24 cellular contexts compared by ENCODE assay signal in genomic region chr1:22369294-22370189, GRCh38.
"Had no signal": no experiment of that assay in that cellular context is flagged by ENCODE, and none has a peak within 500 bp of the region (broad histone marks: within the 10 kb centered on the region; RNA-seq: fewer than 3 reads in every experiment).

No MANE protein-coding gene starts in this region.

- H3K4me1 Mint-ChIP-seq: IgD-negative memory B cell, T-cell had no signal

- H3K4me3 ChIP-seq: SJSA1 had no signal

- H3K9ac ChIP-seq: SK-N-SH had no signal

- H3K27ac Mint-ChIP-seq: T-cell had no signal

- H3K9me3 Mint-ChIP-seq: IgD-negative memory B cell had no signal

- ATAC-seq: Panc1, PC-3, T-cell had no signal

- H3K4me2 ChIP-seq: SK-N-SH had no signal

- H3K9me3 ChIP-seq: SK-N-SH had no signal

- H3K27ac ChIP-seq: SJSA1 had no signal

- DNase-seq: KBM-7; MV-4-11; NCI-H1048; NCI-H1105; NCI-H1417; NCI-H1436 treated with DMSO at 0.1 percent for 48 hours; NCI-H1694; NCI-H187 treated with DMSO at 0.1 percent for 48 hours; NCI-H2081; NCI-H2107; NCI-H2227 treated with DMSO at 0.1 percent for 48 hours; NCI-H524 treated with DMSO at 0.1 percent for 48 hours; NCI-H69; NCI-H774; NK-92 treated with Interleukin-12 subunit alpha and Interleukin-12 subunit beta, amount 100 ng/mL, for 24 hours; Right ventricle myocardium superior; SIG-M5; SK-N-SH; SW 1271; T-cell had no signal

- H3K36me3 Mint-ChIP-seq: IgD-negative memory B cell, T-cell had no signal

- H3K4me3 Mint-ChIP-seq: IgD-negative memory B cell, T-cell had no signal

- H3K36me3 ChIP-seq: SJSA1 had no signal
